In genomic region chr2:65901809-65902208, GRCh38 we compare ENCODE assay signal across 2 cellular contexts.
TF ChIP-seq lines count a peak whose summit lies in the region.

No MANE protein-coding gene starts in this region.

TF ChIP-seq in liver, 16 proteins besides CTCF, POLR2A, EP300 and RAD21:
- no peak for TF ChIP-seq GABPA (IDR thresholded peaks at IDR 0.05 in 1 of 2, conservative IDR thresholded peaks at IDR 0.05 in 1 of 2)
- TF ChIP-seq NR2F2 (IDR thresholded peaks at IDR 0.05), result peak; percentile 25
- TF ChIP-seq FOXA1 (IDR thresholded peaks at IDR 0.05), result no peak
- TF ChIP-seq ATF3 (IDR thresholded peaks at IDR 0.05), result no peak
- no peak for TF ChIP-seq JUND (IDR thresholded peaks at IDR 0.05)

TF ChIP-seq in GM23338, 12 proteins besides CTCF, POLR2A, EP300 and RAD21:
- TF ChIP-seq ETS1 (IDR thresholded peaks at IDR 0.05) (no peak), POLR2AphosphoS5 (IDR thresholded peaks at IDR 0.05; ENCODE audit: low read depth) (no peak), ZNF462 (CRISPR knock-in tag; IDR thresholded peaks at IDR 0.05) (no peak), STAT1 (IDR thresholded peaks at IDR 0.05; ENCODE audit: unreplicated experiment) (no peak), EZH2phosphoT487 (IDR thresholded peaks at IDR 0.05; ENCODE audit: unreplicated experiment) (no peak), ZNF331 (CRISPR knock-in tag; IDR thresholded peaks at IDR 0.05; ENCODE audit: low read depth) (no peak), REST (IDR thresholded peaks at IDR 0.05; ENCODE audit: unreplicated experiment) (no peak), JUNB (IDR thresholded peaks at IDR 0.05; ENCODE audit: unreplicated experiment) (no peak), EZH2 (IDR thresholded peaks at IDR 0.05; ENCODE audit: low read depth, unreplicated experiment) (no peak), CREB1 (CRISPR knock-in tag; IDR thresholded peaks at IDR 0.05; ENCODE audit: low read depth) (no peak), NANOG (IDR thresholded peaks at IDR 0.05; ENCODE audit: borderline replicate concordance) (no peak), ZNF114 (CRISPR knock-in tag; IDR thresholded peaks at IDR 0.05) (no peak)
